Comparison of ENCODE assay signal across 20 cellular contexts in genomic region chr12:51922146-51922545, GRCh38. TPM values are rescaled to one million over a fixed set of nuclear protein-coding genes. Genes with fewer than 3 reads are reported as not detected.
DNase-seq lines count a peak whose midpoint lies in the region; ATAC-seq, FAIRE-seq and TF ChIP-seq lines count a peak whose summit lies in the region.
"Had no signal": no experiment of that assay in that cellular context is flagged by ENCODE, and none has a peak within 500 bp of the region (broad histone marks: within the 10 kb centered on the region; RNA-seq: fewer than 3 reads in every experiment).

No MANE protein-coding gene starts in this region.

- no peaks in the 10 kb centered on the region; the same call in 1 of the 2 replicates for H3K23me2 ChIP-seq in H1 (ENCODE audit: low read depth, low read length)

- H3K4me2 ChIP-seq in H1 (ENCODE audit: insufficient read depth in 1 of 2, low read depth in 2 of 2, low read length in 2 of 2) (no peak overlapping the region), mesenchymal stem cell (ENCODE audit: low read length, poor library complexity, severe bottlenecking) (no peak overlapping the region), Karpas-422 (ENCODE audit: low read depth, low read length, poor library complexity, severe bottlenecking) (no peak overlapping the region)

- TF ChIP-seq RAD21 in H1 (IDR thresholded peaks at IDR 0.05 in 1 of 2, conservative IDR thresholded peaks at IDR 0.05 in 1 of 2; ENCODE audit: low read depth in 2 of 2, low read length in 2 of 2): no peak

- H3K4me3 ChIP-seq in Peyer's patch (no peak overlapping the region), H1 (ENCODE audit: extremely low read depth in 1 of 4, insufficient read depth in 2 of 4, low read depth in 3 of 4, low read length in 4 of 4) (no peak overlapping the region), mesenchymal stem cell (ENCODE audit: insufficient read depth in 1 of 2, low read depth in 1 of 2, low read length in 2 of 2) (no peak overlapping the region), stomach (no peak overlapping the region), Karpas-422 (ENCODE audit: low read length) (no peak overlapping the region), A673 (ENCODE audit: low read depth, low read length, poor library complexity, severe bottlenecking) (no peak overlapping the region)
- H3K4me3 ChIP-seq: adrenal gland had no signal

- DNase-seq in Peyer's patch: peak in 1 of 3 donors; percentile 38
- no peak for DNase-seq in H1 (ENCODE audit: low read depth in 1 of 2, low spot score in 2 of 2)
- no peak for DNase-seq in mesenchymal stem cell
- no peak for DNase-seq in stomach
- no peak for DNase-seq in Karpas-422
- DNase-seq in A673 (ENCODE audit: low spot score): no peak
- DNase-seq: activated B cell treated with CpG ODN at 0.5 μM for 24 hours; BE2C; GDM1; NCI-H187 treated with DMSO at 0.1 percent for 48 hours; stimulated activated CD4-positive, alpha-beta T cell treated with anti-CD3 and anti-CD28 coated beads, Interleukin-2, amount 100 ng/mL, for 48 hours had no signal

- H4K20me1 ChIP-seq in H1 (replicated peaks in 1 of 2; ENCODE audit: control insufficient read depth in 1 of 2, insufficient read depth in 2 of 2, low read length in 2 of 2) (no peaks in the 10 kb centered on the region), Karpas-422 (ENCODE audit: insufficient read depth, low read depth, low read length) (no peaks in the 10 kb centered on the region)

- no peak overlapping the region for H3K18ac ChIP-seq in H1 (ENCODE audit: extremely low read depth, low read length)
- peak overlapping the region in 1 of 2 experiments; percentile 46 for H3K18ac ChIP-seq in mesenchymal stem cell (ENCODE audit: low read depth in 1 of 2, low read length in 2 of 2)

- ATAC-seq in GM19467 (IDR thresholded peaks at IDR 0.05; ENCODE audit: unreplicated experiment): no peak
- ATAC-seq: activated T-helper 17 cell treated with anti-CD3 and anti-CD28 coated beads, Interleukin-2, amount 50 U/mL, for 72 hours had no signal

- no peak overlapping the region for H3K56ac ChIP-seq in H1 (replicated peaks; ENCODE audit: insufficient read length, low read depth, low read length)

- H2AFZ ChIP-seq in H1 (ENCODE audit: low read length) (no peak overlapping the region), mesenchymal stem cell (ENCODE audit: low read depth, low read length) (no peak overlapping the region), Karpas-422 (ENCODE audit: low read length) (no peak overlapping the region)

- no peaks in the 10 kb centered on the region for H3K79me2 ChIP-seq in H1 (ENCODE audit: control insufficient read depth in 1 of 2, insufficient read depth in 2 of 2, low read length in 2 of 2)
- H3K79me2 ChIP-seq in Karpas-422 (ENCODE audit: low read length): no peaks in the 10 kb centered on the region

- WGBS in H1 (ENCODE audit: extremely low coverage in 1 of 2, insufficient coverage in 1 of 2, insufficient read length in 1 of 2, insufficient replicate concordance in 2 of 2, low coverage in 1 of 2, low lambda C conversion rate in 2 of 2, missing lambda C conversion rate in 1 of 2), 2 experiments: 78% methylated on average over 2 of the region's 2 CpGs; no CpG with 5 or more reads in 1 of the 2 experiments
- 100% methylated on average over 2 of the region's 2 CpGs for WGBS in mesenchymal stem cell
- 95 to 100% (median 100%) methylated on average over 1 to 2 of the region's 2 CpGs for WGBS in stomach, 5 donors

- H3K14ac ChIP-seq in H1 (ENCODE audit: insufficient read length) (no peak overlapping the region), mesenchymal stem cell (ENCODE audit: low read length in 2 of 2) (no peak overlapping the region)

- no peak overlapping the region for H2BK5ac ChIP-seq in H1 (ENCODE audit: low read depth, low read length)
- no peak overlapping the region for H2BK5ac ChIP-seq in mesenchymal stem cell (ENCODE audit: low read depth, low read length, poor library complexity, severe bottlenecking)

- H4K91ac ChIP-seq in H1 (replicated peaks; ENCODE audit: insufficient read length, low read length) (no peak overlapping the region), mesenchymal stem cell (ENCODE audit: low read length) (peak overlapping the region; percentile 57)

- no peaks in the 10 kb centered on the region for H3K9me3 ChIP-seq in Peyer's patch
- no peaks in the 10 kb centered on the region for H3K9me3 ChIP-seq in H1 (ENCODE audit: insufficient read depth in 2 of 2, low read depth in 1 of 2, low read length in 1 of 2)
- H3K9me3 ChIP-seq in mesenchymal stem cell (ENCODE audit: control insufficient read depth, low read length): no peaks in the 10 kb centered on the region
- no peaks in the 10 kb centered on the region for H3K9me3 ChIP-seq in stomach
- H3K9me3 ChIP-seq in Karpas-422 (ENCODE audit: low read length): no peaks in the 10 kb centered on the region
- no peaks in the 10 kb centered on the region for H3K9me3 ChIP-seq in A673 (ENCODE audit: low read depth, low read length, poor library complexity, severe bottlenecking)
- H3K9me3 ChIP-seq: adrenal gland, BE2C, neutrophil had no signal

- TF ChIP-seq EP300 in H1 (IDR thresholded peaks at IDR 0.05; ENCODE audit: borderline replicate concordance in 1 of 2, low read depth in 2 of 2, low read length in 2 of 2) (no peak), stomach (IDR thresholded peaks at IDR 0.05) (no peak)

- no peak for FAIRE-seq in H1 (lab: Jason Lieb, UNC)
- FAIRE-seq: GM12891 had no signal

- H3K23ac ChIP-seq in H1 (ENCODE audit: insufficient read length) (no peak overlapping the region), mesenchymal stem cell (ENCODE audit: low read length in 2 of 2) (no peak overlapping the region)

- H3K27ac ChIP-seq in Peyer's patch (peak overlapping the region in 3 of 4 donors; percentile 48 to 69 (median 63)), H1 (ENCODE audit: low read depth, low read length) (no peak overlapping the region), mesenchymal stem cell (ENCODE audit: low read length, poor library complexity, severe bottlenecking) (no peak overlapping the region), stomach (peak overlapping the region in 4 of 5 donors; percentile 65 to 82 (median 74)), Karpas-422 (ENCODE audit: low read length) (no peak overlapping the region), A673 (ENCODE audit: low read depth, low read length, poor library complexity, severe bottlenecking) (no peak overlapping the region)
- H3K27ac ChIP-seq: neutrophil had no signal

- H2BK20ac ChIP-seq in H1 (ENCODE audit: low read length): no peak overlapping the region

- TF ChIP-seq POLR2A in Peyer's patch (IDR thresholded peaks at IDR 0.05): no peak
- no peak for TF ChIP-seq POLR2A in H1 (IDR thresholded peaks at IDR 0.05; ENCODE audit: control extremely low read depth in 1 of 2, low read depth in 2 of 2, low read length in 2 of 2)
- TF ChIP-seq POLR2A in stomach (IDR thresholded peaks at IDR 0.05): no peak

- H3K27me3 ChIP-seq in Peyer's patch (no peaks in the 10 kb centered on the region), H1 (replicated peaks in 1 of 4; ENCODE audit: control insufficient read depth in 3 of 4, extremely low read depth in 1 of 4, insufficient read depth in 3 of 4, low read length in 3 of 4) (peaks cover 0 to 8% (median 5%) of the 10 kb centered on the region in 4 experiments; a peak in 4 of 7 replicates), mesenchymal stem cell (ENCODE audit: control insufficient read depth in 1 of 2, insufficient read depth in 1 of 2, low read length in 2 of 2) (peaks cover 0 to 5% of the 10 kb centered on the region in 2 experiments), stomach (no peaks in the 10 kb centered on the region), Karpas-422 (ENCODE audit: low read length) (no peaks in the 10 kb centered on the region), A673 (replicated peaks; ENCODE audit: insufficient read depth, low read depth, low read length, poor library complexity) (no peaks in the 10 kb centered on the region)
- H3K27me3 ChIP-seq: adrenal gland, BE2C had no signal

- no TSS peak for BruUV-seq in A673 (replicated peaks; lab: Mats Ljungman, UMichigan)

- no peak overlapping the region for H3K4ac ChIP-seq in H1 (replicated peaks; ENCODE audit: insufficient read length, low read depth, low read length)
- H3K4ac ChIP-seq in mesenchymal stem cell (ENCODE audit: low read depth in 1 of 2, low read length in 2 of 2): peak overlapping the region in 1 of 2 experiments; percentile 21

- no peaks in the 10 kb centered on the region for H3K9me2 ChIP-seq in Karpas-422 (replicated peaks; ENCODE audit: insufficient read depth, low read length)

- intact Hi-C loops in stomach (cut with DNase I; ENCODE audit: low total_unique reads): no loop called here
- intact Hi-C loops in A673 (cut with micrococcal nuclease; ENCODE audit: unreplicated experiment): no loop called here

- H2BK15ac ChIP-seq in H1 (ENCODE audit: low read length): no peak overlapping the region
- no peak overlapping the region for H2BK15ac ChIP-seq in mesenchymal stem cell (ENCODE audit: low read depth, poor library complexity, severe bottlenecking)

- H2BK12ac ChIP-seq in H1 (ENCODE audit: low read depth, low read length): no peak overlapping the region
- peak overlapping the region in 1 of 2 experiments; percentile 11 for H2BK12ac ChIP-seq in mesenchymal stem cell (ENCODE audit: low read length in 2 of 2)

- POLR2A ChIA-PET in H1 (lab: Charles Lee; ENCODE audit: partially characterized antibody) (interaction anchor here (0.9 to 2.0 kb wide), 5 partner anchors 10 to 115 kb away, joined by 3 to 6 read pairs (median 3); partner anchors contain the start of gene ACVR1B), A673 (lab: Charles Lee; ENCODE audit: low non-redundant PET) (no interaction called here)

- H3K79me1 ChIP-seq in H1 (ENCODE audit: low read depth, low read length) (no peaks in the 10 kb centered on the region), mesenchymal stem cell (replicated peaks; ENCODE audit: low read length, poor library complexity, severe bottlenecking) (no peaks in the 10 kb centered on the region)

- H4K8ac ChIP-seq in H1 (ENCODE audit: extremely low read depth, insufficient read depth, low read length) (peak overlapping the region; percentile 51; the same call in 1 of the 2 replicates), mesenchymal stem cell (ENCODE audit: low read length) (peak overlapping the region; percentile 70)

- no peak for TF ChIP-seq CTCF in Peyer's patch (IDR thresholded peaks at IDR 0.05)
- no peak for TF ChIP-seq CTCF in H1 (IDR thresholded peaks at IDR 0.05; ENCODE audit: control extremely low read depth in 1 of 3, insufficient read depth in 1 of 3, low read depth in 1 of 3, low read length in 3 of 3)
- TF ChIP-seq CTCF in stomach (IDR thresholded peaks at IDR 0.05): no peak
- no peak for TF ChIP-seq CTCF in A673 (conservative IDR thresholded peaks at IDR 0.05; ENCODE audit: low read depth, low read length)

- no peak overlapping the region for H3K9ac ChIP-seq in H1 (replicated peaks in 1 of 4; ENCODE audit: extremely low read depth in 1 of 4, low read depth in 3 of 4, low read length in 3 of 4)
- H3K9ac ChIP-seq in mesenchymal stem cell (ENCODE audit: low read length): peak overlapping the region; percentile 81
- H3K9ac ChIP-seq in Karpas-422 (ENCODE audit: low read length): no peak overlapping the region

- H3K4me1 ChIP-seq in Peyer's patch: peaks cover 0 to 17% (median 8%) of the 10 kb centered on the region in 4 donors
- H3K4me1 ChIP-seq in H1 (replicated peaks in 1 of 4; ENCODE audit: control insufficient read depth in 3 of 4, insufficient read depth in 4 of 4, low read length in 3 of 4): peaks cover 2 to 12% (median 7%) of the 10 kb centered on the region in 4 experiments
- H3K4me1 ChIP-seq in mesenchymal stem cell (ENCODE audit: control insufficient read depth, insufficient read depth, low read depth, low read length): peaks cover 5% of the 10 kb centered on the region
- peaks cover 30 to 51% (median 36%) of the 10 kb centered on the region in 4 donors for H3K4me1 ChIP-seq in stomach
- H3K4me1 ChIP-seq in Karpas-422 (ENCODE audit: low read length): peaks cover 19% of the 10 kb centered on the region
- H3K4me1 ChIP-seq in A673 (ENCODE audit: insufficient read depth, low read length, poor library complexity, severe bottlenecking): no peaks in the 10 kb centered on the region

- H2AK5ac ChIP-seq in H1 (ENCODE audit: low read depth, low read length): no peak overlapping the region
- H2AK5ac ChIP-seq in mesenchymal stem cell (ENCODE audit: low read length, severe bottlenecking): no peak overlapping the region

- CTCF ChIA-PET in H1 (lab: Charles Lee; ENCODE audit: partially characterized antibody): interaction anchor here (0.6 to 12.9 kb wide), 31 partner anchors 9 to 526 kb away, joined by 3 to 234 read pairs (median 5); partner anchors contain the start of genes ACVRL1 and ANKRD33
- CTCF ChIA-PET in A673 (lab: Charles Lee): interaction anchor here (1.8 kb wide), 1 partner anchor 27 kb away, joined by 4 read pairs; no protein-coding TSS in a partner anchor

- H3K36me3 ChIP-seq in Peyer's patch (no peaks in the 10 kb centered on the region), H1 (ENCODE audit: control insufficient read depth in 2 of 4, insufficient read depth in 4 of 4, low read length in 3 of 4) (no peaks in the 10 kb centered on the region), mesenchymal stem cell (ENCODE audit: control insufficient read depth in 1 of 2, insufficient read depth in 2 of 2, low read depth in 1 of 2, low read length in 2 of 2) (peaks cover 0 to 43% of the 10 kb centered on the region in 2 experiments), stomach (peaks cover 0 to 10% (median 5%) of the 10 kb centered on the region in 4 donors), Karpas-422 (ENCODE audit: insufficient read depth, low read length) (no peaks in the 10 kb centered on the region), A673 (ENCODE audit: insufficient read depth, low read length, poor library complexity, severe bottlenecking) (no peaks in the 10 kb centered on the region)
- H3K36me3 ChIP-seq: adrenal gland, BE2C, neutrophil had no signal

- H4K5ac ChIP-seq in H1 (ENCODE audit: insufficient read length, low read depth, low read length): no peak overlapping the region

- H2BK120ac ChIP-seq in H1 (replicated peaks; ENCODE audit: low read depth, low read length): no peak overlapping the region
- H2BK120ac ChIP-seq in mesenchymal stem cell (ENCODE audit: low read depth, low read length): no peak overlapping the region

RNA-seq across cellular contexts. Expression of gene ACVRL1, which starts 14.8 kb away (rescaled TPM):
- total RNA-seq in Peyer's patch (100 to 1,000 TPM in 1 of 4 donors, 10 to 100 TPM in 3; 46.4 to 169 (median 56.8) TPM), stomach (100 to 1,000 TPM in 2 of 5 donors, 10 to 100 TPM in 3; 36.2 to 117 (median 62.4) TPM), A673 (2021) (0.17 and 0.28 TPM in 2 replicates)
- total RNA-seq in H1 (2021; fragmentation: NEBNext Ultra II Directional; extraction: Animal tissue kit (Norgen Biotek cat#: 25700)): 0.09 TPM in 1 of 2 replicates, not detected in the other
- polyA plus RNA-seq in H1 (2011; rRNA removed) (0.35 and 0.50 TPM in 2 replicates), stomach (10 to 100 TPM; 11.0 to 20.8 (median 13.3) TPM)
- polyA plus RNA-seq in H1 (2011; cell fraction: cytosol; rRNA removed): 0.54 TPM
- polyA plus RNA-seq in H1 (2011; cell fraction: nucleus; rRNA removed): 1.2 TPM
- 0.59 to 0.90 TPM (median 0.84 TPM) in 4 replicates for polyA plus RNA-seq in H1 (2012, experiment 1 of 2)
- 0.10 TPM for polyA plus RNA-seq in H1 (2012, experiment 2 of 2)
- 0.39 TPM for polyA plus RNA-seq in H1 (2013, experiment 1 of 2)
- polyA plus RNA-seq in H1 (2013, experiment 2 of 2): 0.24 TPM
- 0.39 and 0.82 TPM in 2 replicates for polyA minus RNA-seq in H1 (2011; rRNA and poly(A)+ RNA removed)
- not detected for polyA minus RNA-seq in H1 (2011; cell fraction: cytosol; rRNA and poly(A)+ RNA removed)
- polyA minus RNA-seq in H1 (2011; cell fraction: nucleus; rRNA and poly(A)+ RNA removed): 1.4 TPM
- polyA plus RNA-seq in mesenchymal stem cell (2013, experiment 1 of 2): 158 TPM
- polyA plus RNA-seq in mesenchymal stem cell (2013, experiment 2 of 2): 162 TPM
- total RNA-seq in Karpas-422 (2014; rRNA removed; shearing (Covaris generic); ENCODE audit: low replicate concordance): not detected in 2 replicates
- total RNA-seq: activated B cell treated with CpG ODN at 0.5 μM for 24 hours; activated T-helper 17 cell treated with anti-CD3 and anti-CD28 coated beads, Interleukin-2, amount 50 U/mL, for 72 hours; NCI-H460; T-helper 2 cell treated with Interferon-gamma antibody and Interleukin-4, amounts not matched to agents 100 ng/mL and 5 ng/mL, for 36 hours had no signal
- polyA plus RNA-seq: IgD-negative memory B cell had no signal

RNA-seq across cellular contexts. Expression of gene ACVR1B, which starts 29.4 kb away (rescaled TPM):
- total RNA-seq in Peyer's patch: 10 to 100 TPM in 3 of 4 donors, 1 to 10 TPM in 1; 9.1 to 71.6 (median 59.2) TPM
- 13.5 and 16.0 TPM in 2 replicates for total RNA-seq in H1 (2021; fragmentation: NEBNext Ultra II Directional; extraction: Animal tissue kit (Norgen Biotek cat#: 25700))
- 19.2 and 24.7 TPM in 2 replicates for polyA plus RNA-seq in H1 (2011; rRNA removed)
- 19.1 TPM for polyA plus RNA-seq in H1 (2011; cell fraction: cytosol; rRNA removed)
- polyA plus RNA-seq in H1 (2011; cell fraction: nucleus; rRNA removed): 18.9 TPM
- 12.9 to 19.5 TPM (median 17.3 TPM) in 4 replicates for polyA plus RNA-seq in H1 (2012, experiment 1 of 2)
- 9.5 TPM for polyA plus RNA-seq in H1 (2012, experiment 2 of 2)
- 10.3 TPM for polyA plus RNA-seq in H1 (2013, experiment 1 of 2)
- 11.9 TPM for polyA plus RNA-seq in H1 (2013, experiment 2 of 2)
- 20.8 and 23.4 TPM in 2 replicates for polyA minus RNA-seq in H1 (2011; rRNA and poly(A)+ RNA removed)
- polyA minus RNA-seq in H1 (2011; cell fraction: cytosol; rRNA and poly(A)+ RNA removed): 12.9 TPM
- 14.2 TPM for polyA minus RNA-seq in H1 (2011; cell fraction: nucleus; rRNA and poly(A)+ RNA removed)
- polyA plus RNA-seq in mesenchymal stem cell (2013, experiment 1 of 2): 13.6 TPM
- polyA plus RNA-seq in mesenchymal stem cell (2013, experiment 2 of 2): 13.2 TPM
- total RNA-seq in stomach: 10 to 100 TPM; 23.9 to 53.1 (median 31.3) TPM
- 1 to 10 TPM; 8.3 to 9.5 (median 9.1) TPM for polyA plus RNA-seq in stomach
- 2.4 and 3.9 TPM in 2 replicates for total RNA-seq in Karpas-422 (2014; rRNA removed; shearing (Covaris generic); ENCODE audit: low replicate concordance)
- total RNA-seq in A673 (2021): 25.5 and 27.4 TPM in 2 replicates

RNA-seq across cellular contexts. Expression of gene ANKRD33, which starts 34.2 kb away (rescaled TPM):
- total RNA-seq in Peyer's patch: not detected
- total RNA-seq in H1 (2021; fragmentation: NEBNext Ultra II Directional; extraction: Animal tissue kit (Norgen Biotek cat#: 25700)): 0.19 and 0.41 TPM in 2 replicates
- polyA plus RNA-seq in H1 (2011; rRNA removed): 0.53 and 1.5 TPM in 2 replicates
- polyA plus RNA-seq in H1 (2011; cell fraction: cytosol; rRNA removed): 1.1 TPM
- polyA plus RNA-seq in H1 (2011; cell fraction: nucleus; rRNA removed): 8.7 TPM
- polyA plus RNA-seq in H1 (2012, experiment 1 of 2): 0.53 to 1.1 TPM (median 0.62 TPM) in 4 replicates
- polyA plus RNA-seq in H1 (2012, experiment 2 of 2): 0.39 TPM
- 0.34 TPM for polyA plus RNA-seq in H1 (2013, experiment 1 of 2)
- polyA plus RNA-seq in H1 (2013, experiment 2 of 2): 0.57 TPM
- 0.34 and 0.73 TPM in 2 replicates for polyA minus RNA-seq in H1 (2011; rRNA and poly(A)+ RNA removed)
- not detected for polyA minus RNA-seq in H1 (2011; cell fraction: cytosol; rRNA and poly(A)+ RNA removed)
- 3.4 TPM for polyA minus RNA-seq in H1 (2011; cell fraction: nucleus; rRNA and poly(A)+ RNA removed)
- 3.7 TPM for polyA plus RNA-seq in mesenchymal stem cell (2013, experiment 1 of 2)
- polyA plus RNA-seq in mesenchymal stem cell (2013, experiment 2 of 2): 3.2 TPM
- not detected for total RNA-seq in stomach
- polyA plus RNA-seq in stomach: not detected
- total RNA-seq in Karpas-422 (2014; rRNA removed; shearing (Covaris generic); ENCODE audit: low replicate concordance): not detected in 2 replicates
- total RNA-seq in A673 (2021): not detected in 2 replicates
- total RNA-seq: activated B cell treated with CpG ODN at 0.5 μM for 24 hours; activated T-helper 17 cell treated with anti-CD3 and anti-CD28 coated beads, Interleukin-2, amount 50 U/mL, for 72 hours; lung microvascular endothelial cell; NCI-H460; T-helper 2 cell treated with Interferon-gamma antibody and Interleukin-4, amounts not matched to agents 100 ng/mL and 5 ng/mL, for 36 hours had no signal
- polyA plus RNA-seq: IgD-negative memory B cell had no signal

Comparison
In these comparisons a context has a peak if more than half of its experiments do, and no peak if none do; other contexts are left out.
1. H3K27ac ChIP-seq: peak in Peyer's patch (3 of 4) and stomach (4 of 5); none in H1 (single experiment), mesenchymal stem cell (single experiment), Karpas-422 (single experiment) and A673 (single experiment).
2. RNA of gene ACVRL1, which starts 14.8 kb away (total RNA-seq): 36.2 to 117 TPM in stomach and 46.4 to 169 TPM in Peyer's patch; 0.17 to 0.28 TPM in A673, 0.09 TPM in H1 and not detected in Karpas-422; every median in the first group is over 10 times any median in the second.